20 cellular contexts compared by ENCODE assay signal in genomic region chr17:32664936-32665583, GRCh38.
"Had no signal": no experiment of that assay in that cellular context is flagged by ENCODE, and none has a peak within 500 bp of the region (broad histone marks: within the 10 kb centered on the region; RNA-seq: fewer than 3 reads in every experiment).

No MANE protein-coding gene starts in this region.

- H3K36me3 Mint-ChIP-seq: stimulated activated naive B cell treated with anti-CD40 and anti-IgM and Interleukin-4, amounts not matched to agents 10 μg/mL and 1 μg/mL and 100 μg/mL, for 72 hours had no signal

- H3K79me2 ChIP-seq: hepatocyte had no signal

- H3K36me3 ChIP-seq: neutrophil, right lobe of liver, spleen, thoracic aorta had no signal

- ATAC-seq: effector memory CD8-positive, alpha-beta T cell; foreskin keratinocyte; naive thymus-derived CD4-positive, alpha-beta T cell; psoas muscle; right lobe of liver; stimulated activated naive B cell treated with anti-CD40 and anti-IgM and Interleukin-4, amounts not matched to agents 10 μg/mL and 1 μg/mL and 100 μg/mL, for 72 hours had no signal

- H3K27me3 ChIP-seq: esophagus squamous epithelium, foreskin keratinocyte, hepatocyte, neutrophil, right lobe of liver, spleen, stomach, transverse colon had no signal

- H3K4me3 Mint-ChIP-seq: effector memory CD8-positive, alpha-beta T cell; naive thymus-derived CD4-positive, alpha-beta T cell; nephron progenitor cell; stimulated activated naive B cell treated with anti-CD40 and anti-IgM and Interleukin-4, amounts not matched to agents 10 μg/mL and 1 μg/mL and 100 μg/mL, for 72 hours had no signal

- H3K9me3 Mint-ChIP-seq: effector memory CD8-positive, alpha-beta T cell; naive thymus-derived CD4-positive, alpha-beta T cell; stimulated activated naive B cell treated with anti-CD40 and anti-IgM and Interleukin-4, amounts not matched to agents 10 μg/mL and 1 μg/mL and 100 μg/mL, for 72 hours had no signal

- H2AFZ ChIP-seq: hepatocyte had no signal

- H3K27ac Mint-ChIP-seq: effector memory CD8-positive, alpha-beta T cell; naive thymus-derived CD4-positive, alpha-beta T cell; nephron progenitor cell; stimulated activated naive B cell treated with anti-CD40 and anti-IgM and Interleukin-4, amounts not matched to agents 10 μg/mL and 1 μg/mL and 100 μg/mL, for 72 hours had no signal

- H3K4me1 ChIP-seq: esophagus squamous epithelium, foreskin keratinocyte, psoas muscle, right lobe of liver, spleen, stomach, transverse colon had no signal

- H3K4me2 ChIP-seq: hepatocyte had no signal

- H3K9me3 ChIP-seq: esophagus squamous epithelium, neutrophil, psoas muscle, right lobe of liver, stomach, thoracic aorta, transverse colon had no signal

- DNase-seq: effector memory CD8-positive, alpha-beta T cell; esophagus squamous epithelium; foreskin keratinocyte; head of caudate nucleus; naive thymus-derived CD4-positive, alpha-beta T cell; nephron progenitor cell; psoas muscle; retina; right lobe of liver; spleen; stimulated activated CD4-positive, alpha-beta T cell treated with anti-CD3 and anti-CD28 coated beads, Interleukin-15, amount 100 ng/mL, for 24 hours; stimulated activated CD4-positive, alpha-beta T cell treated with anti-CD3 and anti-CD28 coated beads, Interleukin-1b, Interleukin-23, amount 100 ng/mL, for 48 hours; stimulated activated CD4-positive, alpha-beta T cell treated with anti-CD3 and anti-CD28 coated beads, Interleukin-4, amount 100 ng/mL, for 24 hours; stimulated activated naive B cell treated with anti-CD40 and anti-IgM and Interleukin-4, amounts not matched to agents 10 μg/mL and 1 μg/mL and 100 μg/mL, for 72 hours; stomach; substantia nigra; transverse colon had no signal

- H3K4me3 ChIP-seq: esophagus squamous epithelium, hepatocyte, psoas muscle, right lobe of liver, spleen, stomach, thoracic aorta, transverse colon had no signal

- H3K27me3 Mint-ChIP-seq: effector memory CD8-positive, alpha-beta T cell; stimulated activated naive B cell treated with anti-CD40 and anti-IgM and Interleukin-4, amounts not matched to agents 10 μg/mL and 1 μg/mL and 100 μg/mL, for 72 hours had no signal

- H3K27ac ChIP-seq: esophagus squamous epithelium, foreskin keratinocyte, hepatocyte, neutrophil, psoas muscle, right lobe of liver, spleen, stomach, thoracic aorta, transverse colon had no signal
